8 cellular contexts compared by ENCODE assay signal in genomic region chr1:43650306-43650941, GRCh38. TPM values are rescaled to one million over a fixed set of nuclear protein-coding genes. Genes with fewer than 3 reads are reported as not detected.
DNase-seq lines count a peak whose midpoint lies in the region; ATAC-seq and TF ChIP-seq lines count a peak whose summit lies in the region.

No MANE protein-coding gene starts in this region.

- H3K27ac ChIP-seq in PC-9 (peak overlapping the region; percentile 70), fibroblast of lung (ENCODE audit: insufficient read depth, low read length) (peak overlapping the region; percentile 78)

- peaks cover 33 to 42% (median 37%) of the 10 kb centered on the region in 3 donors for H3K4me1 Mint-ChIP-seq in naive B cell
- H3K4me1 Mint-ChIP-seq in stimulated activated memory B cell treated with anti-CD40 and anti-IgM and Interleukin-4, amounts not matched to agents 10 μg/mL and 1 μg/mL and 100 μg/mL, for 72 hours, result peaks cover 45% of the 10 kb centered on the region

- H3K9me3 ChIP-seq in PC-9 (ENCODE audit: insufficient read depth, low read depth) (no peaks in the 10 kb centered on the region), fibroblast of lung (ENCODE audit: control insufficient read depth, insufficient read depth, low read depth, low read length) (no peaks in the 10 kb centered on the region)

- H3K9me2 ChIP-seq in PC-9 (ENCODE audit: insufficient read depth), result no peaks in the 10 kb centered on the region

- H3K9ac ChIP-seq in fibroblast of lung (ENCODE audit: insufficient read depth, low read length), result peak overlapping the region; percentile 72

- in situ Hi-C loops in KBM-7 (cut with MboI; ENCODE audit: low pct_unique_long_range_greater_than_20kb, low sequenced_read_pairs), result no loop called here

- CTCF ChIA-PET in PC-9 (lab: Charles Lee), result interaction anchor here (0.5 to 1.7 kb wide), 6 partner anchors 68 to 396 kb away, joined by 3 to 7 read pairs (median 4); partner anchors contain the start of gene C1orf210

- H3K27me3 Mint-ChIP-seq in naive B cell, result peaks cover 0 to 10% (median 2%) of the 10 kb centered on the region in 3 donors
- no peaks in the 10 kb centered on the region for H3K27me3 Mint-ChIP-seq in stimulated activated memory B cell treated with anti-CD40 and anti-IgM and Interleukin-4, amounts not matched to agents 10 μg/mL and 1 μg/mL and 100 μg/mL, for 72 hours

- ATAC-seq in GM21723 (IDR thresholded peaks at IDR 0.05; ENCODE audit: unreplicated experiment) (peak; percentile 59), naive B cell (ENCODE audit: low read depth in 2 of 2) (peak; percentile 69 to 72)
- ATAC-seq in stimulated activated memory B cell treated with anti-CD40 and anti-IgM and Interleukin-4, amounts not matched to agents 10 μg/mL and 1 μg/mL and 100 μg/mL, for 72 hours, result peak; percentile 91

- H4K20me1 ChIP-seq in PC-9 (ENCODE audit: insufficient read depth), result peaks cover 39% of the 10 kb centered on the region
- no peaks in the 10 kb centered on the region for H4K20me1 ChIP-seq in fibroblast of lung (ENCODE audit: control insufficient read depth, extremely low read depth, insufficient read depth, low read length)

- H3K4me3 ChIP-seq in PC-9 (peak overlapping the region; percentile 86), fibroblast of lung (replicated peaks in 1 of 4; ENCODE audit: control extremely low read depth in 1 of 4, insufficient read depth in 1 of 4, low read depth in 3 of 4, low read length in 4 of 4) (peak overlapping the region; percentile 82 to 99 (median 88))

- BruUV-seq in PC-9 (replicated peaks; lab: Mats Ljungman, UMichigan), result no TSS peak

- H2AFZ ChIP-seq in PC-9 (peak overlapping the region; percentile 61; the same call in 1 of the 2 replicates), fibroblast of lung (ENCODE audit: low read length) (peak overlapping the region; percentile 89)

- H3K36me3 ChIP-seq in PC-9 (ENCODE audit: low read depth) (peaks cover 22% of the 10 kb centered on the region), fibroblast of lung (ENCODE audit: control insufficient read depth, insufficient read depth, low read length) (peaks cover 3% of the 10 kb centered on the region)

- H3K4me2 ChIP-seq in PC-9 (peak overlapping the region; percentile 92), fibroblast of lung (ENCODE audit: extremely low read depth, insufficient read depth, low read length) (peak overlapping the region; percentile 98)

- H3K27me3 ChIP-seq in PC-9 (ENCODE audit: insufficient read depth, low read depth), result no peaks in the 10 kb centered on the region
- H3K27me3 ChIP-seq in fibroblast of lung (ENCODE audit: control insufficient read depth, insufficient read depth, low read length), result no peaks in the 10 kb centered on the region

- intact Hi-C loops in PC-9 (cut with micrococcal nuclease; ENCODE audit: unreplicated experiment), result loop anchor here (1.0 to 2.0 kb wide), 3 partner anchors 68 to 121 kb away; no protein-coding TSS in a partner anchor

- H3F3A ChIP-seq in PC-9 (ENCODE audit: insufficient read depth, low read depth), result peaks cover 29% of the 10 kb centered on the region; the same call in 1 of the 2 replicates

- H3K4me1 ChIP-seq in PC-9 (replicated peaks; ENCODE audit: insufficient read depth) (peaks cover 25% of the 10 kb centered on the region), fibroblast of lung (ENCODE audit: control insufficient read depth, extremely low read depth, insufficient read depth, low read length) (peaks cover 4% of the 10 kb centered on the region)

- H3K79me2 ChIP-seq in PC-9 (ENCODE audit: low read depth) (peaks cover 50% of the 10 kb centered on the region), fibroblast of lung (ENCODE audit: control insufficient read depth, insufficient read depth, low read length) (peaks cover 33% of the 10 kb centered on the region)

- no peaks in the 10 kb centered on the region for H3K9me3 Mint-ChIP-seq in naive B cell
- no peaks in the 10 kb centered on the region for H3K9me3 Mint-ChIP-seq in stimulated activated memory B cell treated with anti-CD40 and anti-IgM and Interleukin-4, amounts not matched to agents 10 μg/mL and 1 μg/mL and 100 μg/mL, for 72 hours

- peak; percentile 95 for DNase-seq in DMS53 treated with DMSO at 0.1 percent for 48 hours (lab: John Stamatoyannopoulos, UW; ENCODE audit: unreplicated experiment)
- peak; percentile 91 for DNase-seq in KBM-7
- DNase-seq in PC-9, result peak; percentile 92 to 95
- peak; percentile 77 for DNase-seq in activated T-helper 1 cell treated with Interleukin-2 at 50 U/mL for 16 hours (ENCODE audit: low read depth)
- peak; percentile 98 to 99 for DNase-seq in fibroblast of lung (ENCODE audit: low read depth in 2 of 2)
- DNase-seq in naive B cell, result peak; percentile 92

- peaks cover 5 to 20% of the 10 kb centered on the region in 2 donors for H3K36me3 Mint-ChIP-seq in naive B cell
- peaks cover 19% of the 10 kb centered on the region for H3K36me3 Mint-ChIP-seq in stimulated activated memory B cell treated with anti-CD40 and anti-IgM and Interleukin-4, amounts not matched to agents 10 μg/mL and 1 μg/mL and 100 μg/mL, for 72 hours

- peak overlapping the region; percentile 87 to 100 (median 98) for H3K4me3 Mint-ChIP-seq in naive B cell
- H3K4me3 Mint-ChIP-seq in stimulated activated memory B cell treated with anti-CD40 and anti-IgM and Interleukin-4, amounts not matched to agents 10 μg/mL and 1 μg/mL and 100 μg/mL, for 72 hours, result peak overlapping the region; percentile 90

- no peak for TF ChIP-seq CTCF in PC-9 (conservative IDR thresholded peaks at IDR 0.05)
- TF ChIP-seq CTCF in fibroblast of lung (conservative IDR thresholded peaks at IDR 0.05 in 1 of 2, IDR thresholded peaks at IDR 0.05 in 1 of 2; ENCODE audit: low read depth in 1 of 2, low read length in 2 of 2), result no peak

- peak overlapping the region; percentile 94 to 100 (median 97) for H3K27ac Mint-ChIP-seq in naive B cell
- peak overlapping the region; percentile 93 for H3K27ac Mint-ChIP-seq in stimulated activated memory B cell treated with anti-CD40 and anti-IgM and Interleukin-4, amounts not matched to agents 10 μg/mL and 1 μg/mL and 100 μg/mL, for 72 hours

- POLR2A ChIA-PET in PC-9 (lab: Charles Lee; ENCODE audit: unreplicated experiment), result interaction anchor here (0.5 to 2.9 kb wide), 24 partner anchors 8 to 1698 kb away, joined by 3 to 18 read pairs (median 5); no protein-coding TSS in a partner anchor

RNA-seq across cellular contexts. Expression of gene KDM4A, which starts 0.5 kb away (rescaled TPM):
- total RNA-seq in PC-9 (2021) (76.3 and 86.0 TPM in 2 replicates), fibroblast of lung (38.3 and 50.2 TPM in 2 replicates)
- polyA plus RNA-seq in fibroblast of lung (22.3 and 22.7 TPM in 2 replicates), naive B cell (ENCODE audit: low read depth in 6 of 6) (10 to 100 TPM in 1 of 6 donors, 1 to 10 TPM in 4, under 1 TPM in 1; 1.00 to 11.3 (median 8.4) TPM)
- 21.2 and 21.8 TPM in 2 replicates for polyA plus RNA-seq in fibroblast of lung (2012)
- polyA minus RNA-seq in fibroblast of lung (ENCODE audit: low replicate concordance), result 28.5 and 45.6 TPM in 2 replicates

RNA-seq across cellular contexts. Expression of gene ST3GAL3, which starts 56.9 kb away (rescaled TPM):
- total RNA-seq in PC-9 (2021) (19.3 and 22.4 TPM in 2 replicates), fibroblast of lung (11.8 and 16.3 TPM in 2 replicates)
- polyA plus RNA-seq in fibroblast of lung (13.1 and 13.7 TPM in 2 replicates), naive B cell (ENCODE audit: low read depth in 6 of 6) (10 to 100 TPM in 2 of 6 donors, 1 to 10 TPM in 4; 7.9 to 16.1 (median 9.8) TPM)
- polyA plus RNA-seq in fibroblast of lung (2012), result 11.7 and 13.0 TPM in 2 replicates
- polyA minus RNA-seq in fibroblast of lung (ENCODE audit: low replicate concordance), result 53.2 and 73.3 TPM in 2 replicates

Comparison
In these comparisons a context has a peak if more than half of its experiments do, and no peak if none do; other contexts are left out.
1. Peak in every context shown above with its lines: DNase-seq, ATAC-seq, H3K4me3 ChIP-seq and H3K27ac ChIP-seq.